ENCODE assay signal across 21 cellular contexts in the genomic region with DNA sequence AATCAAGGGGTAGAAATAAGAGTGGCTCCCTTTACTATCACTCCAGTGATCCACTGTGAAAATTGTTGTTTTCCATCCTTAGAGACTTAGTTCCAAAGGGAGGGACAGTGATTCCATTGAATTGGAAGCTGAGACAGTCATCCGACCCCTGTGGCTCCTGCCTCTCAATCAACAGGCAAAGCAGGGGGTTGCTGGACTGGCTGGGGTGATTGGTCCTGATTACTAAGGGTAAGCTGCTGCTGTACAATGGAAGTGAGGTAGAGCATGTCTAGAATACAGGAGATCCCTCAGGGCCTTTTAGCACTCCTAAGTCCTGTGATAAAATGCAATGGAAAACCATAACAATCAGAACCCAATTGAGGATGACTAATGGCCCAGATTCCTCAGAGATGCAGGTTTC.
"Had no signal": no experiment of that assay in that cellular context is flagged by ENCODE, and none has a peak within 500 bp of the region (broad histone marks: within the 10 kb centered on the region; RNA-seq: fewer than 3 reads in every experiment).

No MANE protein-coding gene starts in this region.

- H3K4me3 ChIP-seq: colonic mucosa, heart right ventricle, lung, right atrium auricular region, sigmoid colon, skin epidermis, testis, transverse colon had no signal

- H3K4me1 ChIP-seq: colonic mucosa, heart right ventricle, right atrium auricular region, sigmoid colon, transverse colon had no signal

- H3K27ac Mint-ChIP-seq: naive B cell; stimulated activated naive B cell treated with anti-CD40 and anti-IgM and Interleukin-4, amounts not matched to agents 10 μg/mL and 1 μg/mL and 100 μg/mL, for 72 hours; stimulated activated naive CD8-positive, alpha-beta T cell treated with anti-CD3 and anti-CD28 coated beads, Interleukin-15, amount 100 ng/mL, for 72 hours had no signal

- H3K4me1 Mint-ChIP-seq: naive B cell; nephron; stimulated activated naive B cell treated with anti-CD40 and anti-IgM and Interleukin-4, amounts not matched to agents 10 μg/mL and 1 μg/mL and 100 μg/mL, for 72 hours had no signal

- ATAC-seq: heart right ventricle; left cardiac atrium; left ventricle myocardium superior; stimulated activated naive B cell treated with anti-CD40 and anti-IgM and Interleukin-4, amounts not matched to agents 10 μg/mL and 1 μg/mL and 100 μg/mL, for 72 hours; stimulated activated naive CD8-positive, alpha-beta T cell treated with anti-CD3 and anti-CD28 coated beads, Interleukin-15, amount 100 ng/mL, for 72 hours had no signal

- H3K27me3 ChIP-seq: colonic mucosa, heart right ventricle, right atrium auricular region, sigmoid colon, testis, transverse colon had no signal

- DNase-seq: colonic mucosa; dermis blood vessel endothelial cell; erythroblast; heart right ventricle; kidney; left cardiac atrium; left ventricle myocardium superior; mesenchymal stem cell; naive B cell; posterior cingulate gyrus; sigmoid colon; stimulated activated CD4-positive, alpha-beta T cell treated with anti-CD3 and anti-CD28 coated beads, Interleukin-2, amount 100 ng/mL, for 24 hours; stimulated activated CD4-positive, alpha-beta T cell treated with anti-CD3 and anti-CD28 coated beads, Interleukin-4, amount 100 ng/mL, for 4 hours; stimulated activated naive B cell treated with anti-CD40 and anti-IgM and Interleukin-4, amounts not matched to agents 10 μg/mL and 1 μg/mL and 100 μg/mL, for 72 hours; stimulated activated naive CD8-positive, alpha-beta T cell treated with anti-CD3 and anti-CD28 coated beads, Interleukin-15, amount 100 ng/mL, for 72 hours; testis; transverse colon had no signal

- H3K27ac ChIP-seq: colonic mucosa, heart right ventricle, right atrium auricular region, sigmoid colon, skin epidermis, testis, transverse colon had no signal

- H3K27me3 Mint-ChIP-seq: naive B cell; stimulated activated naive B cell treated with anti-CD40 and anti-IgM and Interleukin-4, amounts not matched to agents 10 μg/mL and 1 μg/mL and 100 μg/mL, for 72 hours had no signal

- H3K9me3 ChIP-seq: colonic mucosa, right atrium auricular region, testis, transverse colon had no signal

- H3K4me3 Mint-ChIP-seq: naive B cell; nephron; stimulated activated naive B cell treated with anti-CD40 and anti-IgM and Interleukin-4, amounts not matched to agents 10 μg/mL and 1 μg/mL and 100 μg/mL, for 72 hours; stimulated activated naive CD8-positive, alpha-beta T cell treated with anti-CD3 and anti-CD28 coated beads, Interleukin-15, amount 100 ng/mL, for 72 hours had no signal

- H3K36me3 ChIP-seq: colonic mucosa, heart right ventricle, right atrium auricular region, sigmoid colon, transverse colon had no signal
